8 cellular contexts compared by ENCODE assay signal in the genomic region with DNA sequence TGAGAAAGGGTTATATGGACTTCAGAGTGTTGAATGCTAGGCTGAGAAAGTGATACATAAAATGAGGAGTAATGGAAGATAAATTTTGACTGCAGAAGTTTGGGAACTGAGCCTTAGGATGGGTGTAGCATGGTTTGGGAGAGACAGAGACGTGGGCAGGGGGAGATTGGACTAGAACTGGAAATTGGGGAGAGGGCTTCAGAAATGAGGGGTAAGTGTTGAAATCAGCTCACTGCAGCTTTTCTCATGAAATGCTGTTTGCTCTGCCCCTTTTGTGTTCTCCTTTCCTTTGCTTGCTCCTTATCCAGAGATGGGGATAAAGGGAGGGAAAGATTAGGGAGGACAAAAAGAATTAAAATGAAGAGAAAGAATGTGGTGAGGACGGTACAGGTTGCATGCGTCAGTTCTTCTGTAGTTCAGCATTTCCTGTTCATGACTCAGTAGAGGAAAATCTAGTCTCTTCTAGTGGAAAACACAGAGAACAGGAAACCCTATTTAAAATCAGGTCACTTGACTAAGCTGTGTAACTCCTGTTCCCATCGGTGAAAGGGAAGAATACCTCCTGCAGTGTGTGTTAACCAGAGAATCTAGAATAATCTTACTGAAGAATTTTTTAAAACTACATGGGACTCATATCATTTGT.
DNase-seq lines count a peak whose midpoint lies in the region; ATAC-seq and TF ChIP-seq lines count a peak whose summit lies in the region.

No MANE protein-coding gene starts in this region.

- no peak overlapping the region for H3K27ac Mint-ChIP-seq in GM23338

- no peak overlapping the region for H2AFZ ChIP-seq in GM23338

- H3K79me2 ChIP-seq in DOHH2 (ENCODE audit: control insufficient read depth, low read length): peaks cover 4% of the 10 kb centered on the region; the same call in 1 of the 2 replicates
- H3K79me2 ChIP-seq in GM23338 (replicated peaks; ENCODE audit: insufficient read depth): peaks cover 22% of the 10 kb centered on the region

- H3K36me3 ChIP-seq in DOHH2 (ENCODE audit: control insufficient read depth, low read length) (peaks cover 47% of the 10 kb centered on the region), GM23338 (ENCODE audit: insufficient read depth) (no peaks in the 10 kb centered on the region), SJSA1 (peaks cover 79% of the 10 kb centered on the region), right atrium auricular region (no peaks in the 10 kb centered on the region), suprapubic skin (peaks cover 25% of the 10 kb centered on the region), Peyer's patch (no peaks in the 10 kb centered on the region)

- peaks cover 39% of the 10 kb centered on the region for H3K4me1 ChIP-seq in DOHH2 (ENCODE audit: control insufficient read depth, low read length)
- H3K4me1 ChIP-seq in GM23338 (ENCODE audit: insufficient read depth): peaks cover 71% of the 10 kb centered on the region
- peaks cover 71% of the 10 kb centered on the region for H3K4me1 ChIP-seq in SJSA1 (replicated peaks)
- H3K4me1 ChIP-seq in right atrium auricular region: peaks cover 0 to 33% of the 10 kb centered on the region in 2 donors
- H3K4me1 ChIP-seq in suprapubic skin: peaks cover 13% of the 10 kb centered on the region
- H3K4me1 ChIP-seq in Peyer's patch: peaks cover 0 to 28% (median 0%) of the 10 kb centered on the region in 4 donors

- peak; percentile 46 for ATAC-seq in GM23338

- H4K20me1 ChIP-seq in DOHH2 (ENCODE audit: control insufficient read depth, insufficient read depth, low read depth, low read length) (no peaks in the 10 kb centered on the region; the same call in 1 of the 2 replicates), GM23338 (replicated peaks; ENCODE audit: insufficient read depth) (no peaks in the 10 kb centered on the region)

- H3K27me3 Mint-ChIP-seq in GM23338 (ENCODE audit: insufficient read depth, low read depth, poor library complexity): no peaks in the 10 kb centered on the region

- TF ChIP-seq CTCF in DOHH2 (IDR thresholded peaks at IDR 0.05; ENCODE audit: low read depth, low read length, poor library complexity, severe bottlenecking) (no peak), GM23338 (conservative IDR thresholded peaks at IDR 0.05; ENCODE audit: low read depth in 2 of 2) (no peak), right atrium auricular region (IDR thresholded peaks at IDR 0.05) (no peak), suprapubic skin (IDR thresholded peaks at IDR 0.05) (no peak), Peyer's patch (IDR thresholded peaks at IDR 0.05) (no peak)

- H3K9me3 ChIP-seq in DOHH2 (ENCODE audit: control insufficient read depth, insufficient read depth, low read length) (no peaks in the 10 kb centered on the region), SJSA1 (replicated peaks) (no peaks in the 10 kb centered on the region), right atrium auricular region (no peaks in the 10 kb centered on the region), suprapubic skin (no peaks in the 10 kb centered on the region), Peyer's patch (no peaks in the 10 kb centered on the region)

- peak overlapping the region; percentile 40 for H3K4me3 ChIP-seq in DOHH2 (ENCODE audit: low read length)
- peak overlapping the region; percentile 3; the same call in 1 of the 2 replicates for H3K4me3 ChIP-seq in GM23338
- no peak overlapping the region for H3K4me3 ChIP-seq in SJSA1
- no peak overlapping the region for H3K4me3 ChIP-seq in right atrium auricular region
- no peak overlapping the region for H3K4me3 ChIP-seq in suprapubic skin
- no peak overlapping the region for H3K4me3 ChIP-seq in Peyer's patch

- H3K9me2 ChIP-seq in DOHH2 (replicated peaks; ENCODE audit: control insufficient read depth, low read length) (no peaks in the 10 kb centered on the region), GM23338 (ENCODE audit: insufficient read depth) (no peaks in the 10 kb centered on the region)

- peaks cover 11% of the 10 kb centered on the region for H3K36me3 Mint-ChIP-seq in GM23338 (ENCODE audit: low read depth)

- H3K27ac ChIP-seq in DOHH2 (ENCODE audit: low read depth, low read length) (peak overlapping the region; percentile 27; the same call in 1 of the 2 replicates), GM23338 (ENCODE audit: low read depth) (peak overlapping the region; percentile 99), SJSA1 (peak overlapping the region; percentile 85), right atrium auricular region (peak overlapping the region; percentile 26 to 36), suprapubic skin (peak overlapping the region; percentile 41), Peyer's patch (no peak overlapping the region)

- TF ChIP-seq EP300 in suprapubic skin (IDR thresholded peaks at IDR 0.05): no peak

- H3K27me3 ChIP-seq in DOHH2 (ENCODE audit: control insufficient read depth, low read length): no peaks in the 10 kb centered on the region
- no peaks in the 10 kb centered on the region for H3K27me3 ChIP-seq in GM23338 (ENCODE audit: insufficient read depth)
- no peaks in the 10 kb centered on the region for H3K27me3 ChIP-seq in SJSA1 (replicated peaks)
- no peaks in the 10 kb centered on the region for H3K27me3 ChIP-seq in right atrium auricular region
- H3K27me3 ChIP-seq in suprapubic skin: no peaks in the 10 kb centered on the region
- no peaks in the 10 kb centered on the region for H3K27me3 ChIP-seq in Peyer's patch

- H3K4me1 Mint-ChIP-seq in GM23338: peaks cover 6% of the 10 kb centered on the region; the same call in 2 of the 3 replicates

- no peaks in the 10 kb centered on the region for H3K9me3 Mint-ChIP-seq in GM23338

- H3K4me2 ChIP-seq in DOHH2 (ENCODE audit: low read length) (peak overlapping the region; percentile 59), GM23338 (peak overlapping the region; percentile 52)

- DNase-seq in GM23338 (ENCODE audit: low spot score): peak; percentile 82
- peak in 1 of 2 experiments; percentile 87 for DNase-seq in SJSA1 (ENCODE audit: low read depth in 1 of 2, low spot score in 2 of 2)
- no peak for DNase-seq in right atrium auricular region (ENCODE audit: low spot score)
- DNase-seq in suprapubic skin (ENCODE audit: low spot score in 2 of 2): no peak
- DNase-seq in NCI-H146 (lab: John Stamatoyannopoulos, UW): no peak
- no peak for DNase-seq in NK-92 treated with Interleukin-12 subunit alpha and Interleukin-12 subunit beta, amount 100 ng/mL, for 24 hours (lab: John Stamatoyannopoulos, UW)
- no peak for DNase-seq in Peyer's patch

- TF ChIP-seq POLR2A in suprapubic skin (IDR thresholded peaks at IDR 0.05): no peak
- TF ChIP-seq POLR2A in Peyer's patch (IDR thresholded peaks at IDR 0.05): no peak

- WGBS in suprapubic skin: 43% methylated on average over 4 of the region's 4 CpGs

- H3K4me3 Mint-ChIP-seq in GM23338: peak overlapping the region; percentile 25

- H3F3A ChIP-seq in DOHH2 (ENCODE audit: control insufficient read depth, insufficient read depth) (no peaks in the 10 kb centered on the region), GM23338 (replicated peaks; ENCODE audit: low read depth) (0 out of 2 replicates have a peak, but pooled peaks cover 5% of the 10 kb centered on the region)

Comparison
In these comparisons a context has a peak if more than half of its experiments do, and no peak if none do; other contexts are left out.
1. H3K27ac ChIP-seq: peak in DOHH2 (single experiment), GM23338 (single experiment), SJSA1 (single experiment), right atrium auricular region (2 of 2) and suprapubic skin (single experiment); none in Peyer's patch (0 of 4).
2. H3K4me3 ChIP-seq: peak in DOHH2 (single experiment) and GM23338 (single experiment); none in SJSA1 (single experiment), right atrium auricular region (0 of 2), suprapubic skin (single experiment) and Peyer's patch (0 of 4).